ENCODE assay signal across 22 cellular contexts in genomic region chr7:156334636-156335035, GRCh38.
A peak's percentile ranks its signal among the peaks of the same experiment; 100 is the strongest.
DNase-seq lines count a peak whose midpoint lies in the region; ATAC-seq and TF ChIP-seq lines count a peak whose summit lies in the region.
"Had no signal": no experiment of that assay in that cellular context is flagged by ENCODE, and none has a peak within 500 bp of the region (broad histone marks: within the 10 kb centered on the region; RNA-seq: fewer than 3 reads in every experiment).

No MANE protein-coding gene starts in this region.

- peaks cover 2% of the 10 kb centered on the region for H3K9me3 ChIP-seq in RWPE2 (ENCODE audit: severe bottlenecking)
- H3K9me3 ChIP-seq: vagina had no signal

- no peaks in the 10 kb centered on the region for H3K4me1 ChIP-seq in RWPE2 (ENCODE audit: insufficient read depth, poor library complexity, severe bottlenecking)
- H3K4me1 ChIP-seq: suprapubic skin, vagina had no signal

- H3K4me3 ChIP-seq in RWPE2 (ENCODE audit: severe bottlenecking): no peak overlapping the region
- H3K4me3 ChIP-seq: suprapubic skin, vagina had no signal

- no peak overlapping the region for H3K27ac ChIP-seq in RWPE2 (ENCODE audit: poor library complexity, severe bottlenecking)
- H3K27ac ChIP-seq: C4-2B, suprapubic skin, vagina had no signal

- no peaks in the 10 kb centered on the region for H3K36me3 ChIP-seq in RWPE2 (ENCODE audit: low read depth)
- H3K36me3 ChIP-seq: suprapubic skin, vagina had no signal

- peak; percentile 14 for DNase-seq in stimulated activated CD4-positive, alpha-beta T cell treated with anti-CD3 and anti-CD28 coated beads, Interleukin-1b, Interleukin-23, amount 100 ng/mL, for 48 hours
- no peak for DNase-seq in stimulated activated CD4-positive, alpha-beta T cell treated with anti-CD3 and anti-CD28 coated beads, Interleukin-12 subunit alpha, Interleukin-12 subunit beta, amount 100 ng/mL, for 4 hours
- DNase-seq in RWPE2 (ENCODE audit: low spot score) (no peak), islet precursor cell (peak; percentile 61), HuH-7 (ENCODE audit: low spot score) (no peak), NCI-H748 treated with DMSO at 0.1 percent for 48 hours (lab: John Stamatoyannopoulos, UW) (no peak)
- DNase-seq: activated CD8-positive, alpha-beta memory T cell treated with anti-CD3 and anti-CD28 coated beads for 24 hours; aorta; Calu3; dermis blood vessel endothelial cell; DND-41; IMR-90; left colon; naive B cell; NCI-H2029 treated with DMSO at 0.1 percent for 48 hours; NCI-H446; SHP77 treated with DMSO at 0.1 percent for 48 hours; stimulated activated CD4-positive, alpha-beta T cell treated with anti-CD3 and anti-CD28 coated beads, Interleukin-2, amount 100 ng/mL, for 24 hours had no signal

- TF ChIP-seq CTCF in RWPE2 (IDR thresholded peaks at IDR 0.05; ENCODE audit: poor library complexity, severe bottlenecking): no peak

- no peaks in the 10 kb centered on the region for H3K27me3 ChIP-seq in RWPE2 (ENCODE audit: insufficient read depth, poor library complexity, severe bottlenecking)
- H3K27me3 ChIP-seq: suprapubic skin, vagina had no signal

- ATAC-seq in RWPE2 (ENCODE audit: low read depth): peak; percentile 70
- no peak for ATAC-seq in HG03354 (IDR thresholded peaks at IDR 0.05; ENCODE audit: poor library complexity, severe bottlenecking, unreplicated experiment)
- ATAC-seq: left colon had no signal

Comparison
In these comparisons a context has a peak if more than half of its experiments do, and no peak if none do; other contexts are left out.
1. DNase-seq: peak in stimulated activated CD4-positive, alpha-beta T cell treated with anti-CD3 and anti-CD28 coated beads, Interleukin-1b, Interleukin-23, amount 100 ng/mL, for 48 hours (single experiment) and islet precursor cell (single experiment); none in stimulated activated CD4-positive, alpha-beta T cell treated with anti-CD3 and anti-CD28 coated beads, Interleukin-12 subunit alpha, Interleukin-12 subunit beta, amount 100 ng/mL, for 4 hours (single experiment), RWPE2 (single experiment), HuH-7 (single experiment) and NCI-H748 treated with DMSO at 0.1 percent for 48 hours (single experiment).